ENCODE assay signal across 23 cellular contexts in genomic region chr20:25494506-25495188, GRCh38.
DNase-seq lines count a peak whose midpoint lies in the region; ATAC-seq, FAIRE-seq and TF ChIP-seq lines count a peak whose summit lies in the region.
"Had no signal": no experiment of that assay in that cellular context is flagged by ENCODE, and none has a peak within 500 bp of the region (broad histone marks: within the 10 kb centered on the region; RNA-seq: fewer than 3 reads in every experiment).

No MANE protein-coding gene starts in this region.

- TF ChIP-seq EP300 in K562 (IDR thresholded peaks at IDR 0.05; ENCODE audit: low read length) = no peak

- DNase-seq in DND-41 = no peak
- DNase-seq in K562 (ENCODE audit: extremely low read depth in 1 of 4, low spot score in 3 of 4) = no peak
- DNase-seq in mucosa of descending colon = no peak
- no peak for DNase-seq in SW480 (ENCODE audit: low spot score)
- no peak for DNase-seq in SJCRH30
- DNase-seq in T-cell = no peak
- no peak for DNase-seq in DMS79 treated with DMSO at 0.1 percent for 48 hours (lab: John Stamatoyannopoulos, UW)
- DNase-seq: AML-193; Caco-2; CD8-positive, alpha-beta T cell; GF-D8; Kasumi-1; NCI-H187; NCI-H524; NCI-H774; NK-92 treated with Interleukin-12 subunit alpha and Interleukin-12 subunit beta, amount 100 ng/mL, for 24 hours; PC-3; Right ventricle myocardium superior had no signal

- in situ Hi-C loops in K562 (cut with MboI) = no loop called here

- TF ChIP-seq POLR2A in K562 (conservative IDR thresholded peaks at IDR 0.05) = no peak

- H3K36me3 ChIP-seq in BLaER1 = no peaks in the 10 kb centered on the region
- H3K36me3 ChIP-seq in DND-41 (ENCODE audit: insufficient read depth, low read length) = peaks cover 55% of the 10 kb centered on the region
- no peaks in the 10 kb centered on the region for H3K36me3 ChIP-seq in K562 (ENCODE audit: control insufficient read depth, insufficient read depth, low read length)
- no peaks in the 10 kb centered on the region for H3K36me3 ChIP-seq in mucosa of descending colon (ENCODE audit: low read depth)
- no peaks in the 10 kb centered on the region for H3K36me3 ChIP-seq in SJCRH30

- no peak overlapping the region for H3K4me3 Mint-ChIP-seq in T-cell
- H3K4me3 Mint-ChIP-seq: CD8-positive, alpha-beta T cell had no signal

- no peak overlapping the region for H3K27ac Mint-ChIP-seq in T-cell
- H3K27ac Mint-ChIP-seq: CD8-positive, alpha-beta T cell had no signal

- BruUV-seq in K562 (replicated peaks; lab: Mats Ljungman, UMichigan) = no TSS peak

- no peaks in the 10 kb centered on the region for H4K20me1 ChIP-seq in BLaER1
- H4K20me1 ChIP-seq in DND-41 (ENCODE audit: insufficient read depth, low read length) = no peaks in the 10 kb centered on the region
- no peaks in the 10 kb centered on the region for H4K20me1 ChIP-seq in K562 (replicated peaks; ENCODE audit: control insufficient read depth, insufficient read depth, low read length)

- no peak overlapping the region for H2AFZ ChIP-seq in DND-41 (ENCODE audit: low read depth, low read length)
- H2AFZ ChIP-seq in K562 (ENCODE audit: low read depth, low read length) = no peak overlapping the region

- POLR2A ChIA-PET in K562 (lab: Yijun Ruan, JAX) (interaction anchor here (1.2 kb wide), 1 partner anchor 13 kb away, joined by 3 read pairs; no protein-coding TSS in a partner anchor), T-cell (lab: Charles Lee) (no interaction called here)

- peaks cover 0 to 2% of the 10 kb centered on the region in 2 donors for H3K27me3 Mint-ChIP-seq in T-cell

- no peaks in the 10 kb centered on the region for H3K4me1 Mint-ChIP-seq in T-cell

- FAIRE-seq in K562 (lab: Jason Lieb, UNC) = no peak
- FAIRE-seq: A549, GM12891 had no signal

- H3K4me1 ChIP-seq in BLaER1 = peaks cover 87% of the 10 kb centered on the region
- no peaks in the 10 kb centered on the region for H3K4me1 ChIP-seq in DND-41 (ENCODE audit: insufficient read depth, low read length)
- H3K4me1 ChIP-seq in K562 (replicated peaks in 1 of 2; ENCODE audit: control insufficient read depth in 2 of 2, insufficient read depth in 2 of 2, low read length in 2 of 2) = 0 out of 5 replicates have a peak, but pooled peaks cover 0 to 3% of the 10 kb centered on the region in 2 experiments
- no peaks in the 10 kb centered on the region for H3K4me1 ChIP-seq in mucosa of descending colon (ENCODE audit: low read depth)
- peaks cover 8% of the 10 kb centered on the region; the same call in 1 of the 2 replicates for H3K4me1 ChIP-seq in SJCRH30
- H3K4me1 ChIP-seq: A549, Caco-2 had no signal

- WGBS in K562 (ENCODE audit: insufficient coverage, low coverage, missing lambda C conversion rate) = 0% methylated on average over 15 of the region's 17 CpGs

- H3K27ac ChIP-seq in BLaER1 (no peak overlapping the region), DND-41 (ENCODE audit: low read length) (no peak overlapping the region), K562 (ENCODE audit: extremely low read depth, low read depth, low read length) (no peak overlapping the region), SJCRH30 (no peak overlapping the region)
- H3K27ac ChIP-seq: A549, C4-2B, HL-60 had no signal

- H3K27me3 ChIP-seq in BLaER1 (no peaks in the 10 kb centered on the region), DND-41 (ENCODE audit: insufficient read depth, low read length, poor library complexity) (no peaks in the 10 kb centered on the region), K562 (ENCODE audit: control insufficient read depth in 2 of 2, insufficient read depth in 2 of 2, low read length in 2 of 2) (peaks cover 0 to 62% of the 10 kb centered on the region in 2 experiments; a peak in 3 of 5 replicates), SJCRH30 (no peaks in the 10 kb centered on the region)

- H3K4me3 ChIP-seq in BLaER1 = no peak overlapping the region
- no peak overlapping the region for H3K4me3 ChIP-seq in DND-41 (ENCODE audit: low read depth in 1 of 2, low read length in 2 of 2)
- no peak overlapping the region for H3K4me3 ChIP-seq in K562
- H3K4me3 ChIP-seq in mucosa of descending colon = no peak overlapping the region
- no peak overlapping the region for H3K4me3 ChIP-seq in SJCRH30
- H3K4me3 ChIP-seq: A549 had no signal

- H3K36me3 Mint-ChIP-seq in T-cell = no peaks in the 10 kb centered on the region
- H3K36me3 Mint-ChIP-seq: CD8-positive, alpha-beta T cell had no signal

- intact Hi-C loops in K562 (cut with micrococcal nuclease) (no loop called here), mucosa of descending colon (cut with DNase I, micrococcal nuclease) (no loop called here)

- no peak for TF ChIP-seq CTCF in DND-41 (IDR thresholded peaks at IDR 0.05; ENCODE audit: borderline replicate concordance, extremely low read depth, low read length, poor library complexity, severe bottlenecking)
- TF ChIP-seq CTCF in K562 (IDR thresholded peaks at IDR 0.05 in 2 of 3, conservative IDR thresholded peaks at IDR 0.05 in 1 of 3; ENCODE audit: insufficient read depth in 2 of 3, low read depth in 1 of 3, low read length in 3 of 3) = no peak
- no peak for TF ChIP-seq CTCF in mucosa of descending colon (IDR thresholded peaks at IDR 0.05)

- H3K9me3 Mint-ChIP-seq in T-cell = no peaks in the 10 kb centered on the region
- H3K9me3 Mint-ChIP-seq: CD8-positive, alpha-beta T cell had no signal

- H3K9me3 ChIP-seq in BLaER1 = no peaks in the 10 kb centered on the region
- H3K9me3 ChIP-seq in DND-41 (ENCODE audit: insufficient read depth, low read length, severe bottlenecking) = no peaks in the 10 kb centered on the region
- no peaks in the 10 kb centered on the region for H3K9me3 ChIP-seq in K562 (replicated peaks; ENCODE audit: control insufficient read depth, insufficient read depth, low read depth, low read length)
- H3K9me3 ChIP-seq in mucosa of descending colon = no peaks in the 10 kb centered on the region
- H3K9me3 ChIP-seq in SJCRH30 (replicated peaks) = no peaks in the 10 kb centered on the region
- H3K9me3 ChIP-seq: A549, Caco-2 had no signal

- no peaks in the 10 kb centered on the region for H3K9me1 ChIP-seq in K562 (ENCODE audit: control insufficient read depth, insufficient read depth, low read length)

- TF ChIP-seq RAD21 in K562 (CRISPR knock-in tag; conservative IDR thresholded peaks at IDR 0.05 in 1 of 2, IDR thresholded peaks at IDR 0.05 in 1 of 2) = no peak

- peak overlapping the region; percentile 78 for H3K4me2 ChIP-seq in BLaER1
- no peak overlapping the region for H3K4me2 ChIP-seq in DND-41 (ENCODE audit: insufficient read depth, low read length)
- no peak overlapping the region for H3K4me2 ChIP-seq in K562 (ENCODE audit: insufficient read depth, low read length)
- H3K4me2 ChIP-seq: A549 had no signal

- H3K9ac ChIP-seq in BLaER1 = no peak overlapping the region
- no peak overlapping the region for H3K9ac ChIP-seq in DND-41 (ENCODE audit: low read depth, low read length)
- no peak overlapping the region; a peak in 1 of 4 replicates for H3K9ac ChIP-seq in K562 (ENCODE audit: insufficient read depth in 1 of 2, low read depth in 2 of 2, low read length in 2 of 2)

- no peaks in the 10 kb centered on the region for H3K79me2 ChIP-seq in DND-41 (ENCODE audit: insufficient read depth, low read length)
- H3K79me2 ChIP-seq in K562 (ENCODE audit: control insufficient read depth, insufficient read depth, low read length) = no peaks in the 10 kb centered on the region

- peak; percentile 10; the same call in 1 of the 3 replicates for ATAC-seq in DND-41 (ENCODE audit: insufficient read depth, low read depth)
- no peak for ATAC-seq in K562
- ATAC-seq in mucosa of descending colon = peak; percentile 6
- ATAC-seq in T-cell (replicated peaks in 1 of 4) = no peak
- ATAC-seq: A549; CD8-positive, alpha-beta T cell; PC-3 had no signal

- CTCF ChIA-PET in K562 (lab: Yijun Ruan, JAX; ENCODE audit: low intra/inter-chr PET ratio) (no interaction called here), T-cell (lab: Charles Lee) (no interaction called here)

TF ChIP-seq in K562, 482 proteins besides CTCF, POLR2A, EP300 and RAD21 (continues in another document):
- TF ChIP-seq KLF6 (CRISPR knock-in tag; IDR thresholded peaks at IDR 0.05; ENCODE audit: borderline replicate concordance) = no peak
- TF ChIP-seq HLTF (IDR thresholded peaks at IDR 0.05) = no peak
- no peak for TF ChIP-seq NFXL1 (CRISPR knock-in tag; IDR thresholded peaks at IDR 0.05)
- no peak for TF ChIP-seq DLX4 (CRISPR knock-in tag; IDR thresholded peaks at IDR 0.05)
- TF ChIP-seq PRDM10 (IDR thresholded peaks at IDR 0.05; ENCODE audit: partially characterized antibody) = peak; percentile 16
- no peak for TF ChIP-seq MAFF (IDR thresholded peaks at IDR 0.05; ENCODE audit: low read length)
- TF ChIP-seq RBM25 (IDR thresholded peaks at IDR 0.05; ENCODE audit: low read depth, low read length, severe bottlenecking) = peak; percentile 44

Comparison
In these comparisons a context has a peak if more than half of its experiments do, and no peak if none do; other contexts are left out.
1. ATAC-seq: peak in DND-41 (single experiment) and mucosa of descending colon (single experiment); none in K562 (single experiment) and T-cell (0 of 4).